In genomic region chr9:135218331-135219225, GRCh38 we compare ENCODE assay signal across 19 cellular contexts.
DNase-seq lines count a peak whose midpoint lies in the region; ATAC-seq and TF ChIP-seq lines count a peak whose summit lies in the region.
"Had no signal": no experiment of that assay in that cellular context is flagged by ENCODE, and none has a peak within 500 bp of the region (broad histone marks: within the 10 kb centered on the region; RNA-seq: fewer than 3 reads in every experiment).

No MANE protein-coding gene starts in this region.

- H3K4me1 ChIP-seq in BLaER1: peaks cover 99% of the 10 kb centered on the region
- H3K4me1 ChIP-seq in HUES64 (ENCODE audit: insufficient read depth, low read length): peaks cover 38% of the 10 kb centered on the region
- peaks cover 48% of the 10 kb centered on the region for H3K4me1 ChIP-seq in neural progenitor cell

- H3K27ac Mint-ChIP-seq in glutamatergic neuron (ENCODE audit: unreplicated experiment) (peak overlapping the region; percentile 15), neural progenitor cell (no peak overlapping the region)
- H3K27ac Mint-ChIP-seq: activated CD4-positive, alpha-beta T cell treated with anti-CD3 and anti-CD28 coated beads for 36 hours; activated naive CD4-positive, alpha-beta T cell treated with anti-CD3 and anti-CD28 coated beads, Interleukin-2, amount 50 U/mL, for 72 hours; effector memory CD8-positive, alpha-beta T cell had no signal

- no peak overlapping the region for H2AFZ ChIP-seq in neural progenitor cell (replicated peaks)

- no peaks in the 10 kb centered on the region for H3K27me3 ChIP-seq in BLaER1
- no peaks in the 10 kb centered on the region for H3K27me3 ChIP-seq in HUES64 (ENCODE audit: insufficient read depth, low read length)
- no peaks in the 10 kb centered on the region for H3K27me3 ChIP-seq in neural progenitor cell
- H3K27me3 ChIP-seq: ovary had no signal

- no peaks in the 10 kb centered on the region for H3K9me3 ChIP-seq in BLaER1
- H3K9me3 ChIP-seq in HUES64 (ENCODE audit: insufficient read depth, low read depth, low read length): no peaks in the 10 kb centered on the region
- H3K9me3 ChIP-seq in neural progenitor cell (ENCODE audit: low read depth): no peaks in the 10 kb centered on the region
- H3K9me3 ChIP-seq: ovary, tibial artery had no signal

- TF ChIP-seq CTCF in glutamatergic neuron (IDR thresholded peaks at IDR 0.05; ENCODE audit: partially characterized antibody, unreplicated experiment) (no peak), neural progenitor cell (IDR thresholded peaks at IDR 0.05) (no peak)

- H3K4me3 Mint-ChIP-seq in glutamatergic neuron (ENCODE audit: unreplicated experiment): no peak overlapping the region
- H3K4me3 Mint-ChIP-seq in neural progenitor cell: no peak overlapping the region
- H3K4me3 Mint-ChIP-seq: activated CD4-positive, alpha-beta T cell treated with anti-CD3 and anti-CD28 coated beads for 36 hours; effector memory CD8-positive, alpha-beta T cell had no signal

- peaks cover 24% of the 10 kb centered on the region for H3F3A ChIP-seq in neural progenitor cell (ENCODE audit: low read depth)

- ATAC-seq in HG03520 (IDR thresholded peaks at IDR 0.05; ENCODE audit: unreplicated experiment): no peak
- no peak for ATAC-seq in HG03354 (IDR thresholded peaks at IDR 0.05; ENCODE audit: poor library complexity, severe bottlenecking, unreplicated experiment)
- ATAC-seq: activated CD4-positive, alpha-beta T cell treated with anti-CD3 and anti-CD28 coated beads for 36 hours; activated naive CD4-positive, alpha-beta T cell treated with anti-CD3 and anti-CD28 coated beads, Interleukin-2, amount 50 U/mL, for 72 hours; effector memory CD8-positive, alpha-beta T cell had no signal

- H3K9me3 Mint-ChIP-seq in glutamatergic neuron (ENCODE audit: unreplicated experiment) (no peaks in the 10 kb centered on the region), neural progenitor cell (no peaks in the 10 kb centered on the region)
- H3K9me3 Mint-ChIP-seq: activated naive CD4-positive, alpha-beta T cell treated with anti-CD3 and anti-CD28 coated beads, Interleukin-2, amount 50 U/mL, for 72 hours; effector memory CD8-positive, alpha-beta T cell had no signal

- H3K27me3 Mint-ChIP-seq in glutamatergic neuron (ENCODE audit: unreplicated experiment): peaks cover 6% of the 10 kb centered on the region
- peaks cover 11% of the 10 kb centered on the region for H3K27me3 Mint-ChIP-seq in neural progenitor cell (ENCODE audit: insufficient read depth, low read depth)

- H3K9ac ChIP-seq in BLaER1 (0 out of 2 replicates have a peak overlapping the region, but pooled peaks have one; percentile 1), HUES64 (ENCODE audit: low read depth, low read length) (no peak overlapping the region), neural progenitor cell (no peak overlapping the region)

- H3K4me3 ChIP-seq in BLaER1 (no peak overlapping the region), HUES64 (ENCODE audit: low read length) (no peak overlapping the region), neural progenitor cell (no peak overlapping the region)
- H3K4me3 ChIP-seq: ovary, tibial artery had no signal

- H3K79me2 ChIP-seq in neural progenitor cell (ENCODE audit: low read depth): no peaks in the 10 kb centered on the region

- no peaks in the 10 kb centered on the region for H3K36me3 ChIP-seq in BLaER1
- no peaks in the 10 kb centered on the region for H3K36me3 ChIP-seq in HUES64 (ENCODE audit: insufficient read depth, low read length)
- H3K36me3 ChIP-seq in neural progenitor cell: no peaks in the 10 kb centered on the region
- H3K36me3 ChIP-seq: ovary, tibial artery had no signal

- H4K20me1 ChIP-seq in BLaER1 (no peaks in the 10 kb centered on the region), neural progenitor cell (ENCODE audit: low read depth) (no peaks in the 10 kb centered on the region)

- H3K4me2 ChIP-seq in BLaER1 (peak overlapping the region; percentile 74), neural progenitor cell (peak overlapping the region; percentile 28)

- H3K27ac ChIP-seq in BLaER1: 0 out of 2 replicates have a peak overlapping the region, but pooled peaks have one; percentile 35
- H3K27ac ChIP-seq in HUES64 (ENCODE audit: low read depth, low read length): peak overlapping the region; percentile 82; the same call in 1 of the 2 replicates
- no peak overlapping the region for H3K27ac ChIP-seq in neural progenitor cell
- H3K27ac ChIP-seq: ovary, tibial artery had no signal

- DNase-seq in glutamatergic neuron (no peak), neural progenitor cell (ENCODE audit: low spot score) (peak; percentile 40), islet precursor cell (no peak), DMS153 treated with DMSO at 0.1 percent for 48 hours (lab: John Stamatoyannopoulos, UW; ENCODE audit: unreplicated experiment) (no peak)
- DNase-seq: activated CD4-positive, alpha-beta T cell treated with anti-CD3 and anti-CD28 coated beads for 36 hours; effector memory CD8-positive, alpha-beta T cell; HCEC 1CT; NCI-H1417; NCI-H2107; NCI-H510A; stimulated activated CD4-positive, alpha-beta T cell treated with anti-CD3 and anti-CD28 coated beads, Interleukin-1b, Interleukin-23, amount 100 ng/mL, for 48 hours; stimulated activated naive CD4-positive, alpha-beta T cell treated with Interleukin-2 at 50 U/mL for 16 hours had no signal

- H3K36me3 Mint-ChIP-seq in glutamatergic neuron (ENCODE audit: unreplicated experiment): no peaks in the 10 kb centered on the region
- no peaks in the 10 kb centered on the region for H3K36me3 Mint-ChIP-seq in neural progenitor cell
- H3K36me3 Mint-ChIP-seq: activated naive CD4-positive, alpha-beta T cell treated with anti-CD3 and anti-CD28 coated beads, Interleukin-2, amount 50 U/mL, for 72 hours had no signal

- 55% methylated on average over 27 of the region's 27 CpGs for WGBS in HUES64

- peaks cover 46% of the 10 kb centered on the region for H3K4me1 Mint-ChIP-seq in glutamatergic neuron (ENCODE audit: low read depth, unreplicated experiment)
- peaks cover 43% of the 10 kb centered on the region for H3K4me1 Mint-ChIP-seq in neural progenitor cell
- H3K4me1 Mint-ChIP-seq: activated CD4-positive, alpha-beta T cell treated with anti-CD3 and anti-CD28 coated beads for 36 hours had no signal
